Comparison of ENCODE assay signal across 1 cellular context in the genomic region with DNA sequence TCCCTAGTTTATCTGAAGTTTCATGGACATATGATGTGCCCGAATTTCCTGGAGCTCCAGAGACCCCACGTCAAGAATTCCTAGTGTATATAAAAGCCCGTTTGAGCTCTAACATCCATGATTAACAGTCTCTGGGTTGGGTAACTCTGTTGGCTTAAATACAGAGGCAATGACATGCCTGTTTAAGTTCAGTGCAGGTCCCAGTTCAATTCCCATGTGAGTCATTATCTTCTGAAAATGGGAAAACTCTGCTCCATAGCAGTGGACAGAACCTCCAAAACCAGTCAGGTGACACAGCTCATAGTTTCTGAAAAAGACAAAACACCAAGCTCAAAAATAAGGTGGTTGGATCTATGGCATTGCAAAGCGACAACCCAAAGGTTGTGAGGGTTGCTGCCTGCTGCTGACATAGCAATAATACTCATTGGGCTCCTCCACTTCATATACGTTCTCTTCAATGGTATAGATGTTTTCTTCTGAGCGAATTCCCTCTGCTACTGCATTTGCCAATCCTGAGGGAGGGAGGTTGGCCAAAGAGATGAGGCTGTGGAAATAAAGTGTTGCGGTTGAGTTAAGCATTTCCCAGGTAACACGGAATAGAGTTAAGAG.
TF ChIP-seq lines count a peak whose summit lies in the region.

No MANE protein-coding gene starts in this region.

TF ChIP-seq in HepG2, 621 proteins besides CTCF, POLR2A, EP300 and RAD21:
- TF ChIP-seq CEBPZ (IDR thresholded peaks at IDR 0.05; ENCODE audit: low read length) (no peak), MAFK (conservative IDR thresholded peaks at IDR 0.05 in 1 of 2, IDR thresholded peaks at IDR 0.05 in 1 of 2; ENCODE audit: low read length in 2 of 2) (peak; percentile 63 to 66), ZNF124 (CRISPR knock-in tag; IDR thresholded peaks at IDR 0.05) (no peak), CHCHD3 (CRISPR knock-in tag; IDR thresholded peaks at IDR 0.05) (no peak), ZNF619 (CRISPR knock-in tag; IDR thresholded peaks at IDR 0.05) (no peak), TBL1XR1 (IDR thresholded peaks at IDR 0.05; ENCODE audit: borderline replicate concordance, low read length, partially characterized antibody) (no peak), MAFF (IDR thresholded peaks at IDR 0.05; ENCODE audit: low read depth, low read length) (peak; percentile 57)
- TF ChIP-seq, protein P1, sequence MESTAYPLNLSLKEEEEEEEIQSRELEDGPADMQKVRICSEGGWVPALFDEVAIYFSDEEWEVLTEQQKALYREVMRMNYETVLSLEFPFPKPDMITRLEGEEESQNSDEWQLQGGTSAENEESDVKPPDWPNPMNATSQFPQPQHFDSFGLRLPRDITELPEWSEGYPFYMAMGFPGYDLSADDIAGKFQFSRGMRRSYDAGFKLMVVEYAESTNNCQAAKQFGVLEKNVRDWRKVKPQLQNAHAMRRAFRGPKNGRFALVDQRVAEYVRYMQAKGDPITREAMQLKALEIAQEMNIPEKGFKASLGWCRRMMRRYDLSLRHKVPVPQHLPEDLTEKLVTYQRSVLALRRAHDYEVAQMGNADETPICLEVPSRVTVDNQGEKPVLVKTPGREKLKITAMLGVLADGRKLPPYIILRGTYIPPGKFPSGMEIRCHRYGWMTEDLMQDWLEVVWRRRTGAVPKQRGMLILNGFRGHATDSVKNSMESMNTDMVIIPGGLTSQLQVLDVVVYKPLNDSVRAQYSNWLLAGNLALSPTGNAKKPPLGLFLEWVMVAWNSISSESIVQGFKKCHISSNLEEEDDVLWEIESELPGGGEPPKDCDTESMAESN (CRISPR knock-in tag; conservative IDR thresholded peaks at IDR 0.05) = no peak
